Comparison of ENCODE assay signal across 23 cellular contexts in genomic region chr1:184790642-184791041, GRCh38. TPM values are rescaled to one million over a fixed set of nuclear protein-coding genes. Genes with fewer than 3 reads are reported as not detected.
DNase-seq lines count a peak whose midpoint lies in the region; ATAC-seq lines count a peak whose summit lies in the region.
"Had no signal": no experiment of that assay in that cellular context is flagged by ENCODE, and none has a peak within 500 bp of the region (broad histone marks: within the 10 kb centered on the region; RNA-seq: fewer than 3 reads in every experiment).

No MANE protein-coding gene starts in this region.

- ATAC-seq in Right ventricle myocardium superior (ENCODE audit: poor library complexity): no peak
- no peak for ATAC-seq in GM19455 (IDR thresholded peaks at IDR 0.05; ENCODE audit: unreplicated experiment)
- ATAC-seq: activated T-helper 17 cell treated with anti-CD3 and anti-CD28 coated beads, Interleukin-2, amount 50 U/mL, for 72 hours; Right ventricle myocardium inferior had no signal

- no peaks in the 10 kb centered on the region for H3K9me3 ChIP-seq in mucosa of rectum (ENCODE audit: control insufficient read depth in 2 of 2, low read length in 2 of 2)

- no peak overlapping the region for H3K9ac ChIP-seq in mucosa of rectum (ENCODE audit: low read depth in 1 of 2, low read length in 2 of 2)
- H3K9ac ChIP-seq: neural progenitor cell had no signal

- no peak overlapping the region for H3K4me3 ChIP-seq in mucosa of rectum (ENCODE audit: low read length in 2 of 2)
- H3K4me3 ChIP-seq: neural progenitor cell had no signal

- peaks cover 11 to 27% of the 10 kb centered on the region in 2 donors for H3K4me1 ChIP-seq in mucosa of rectum (ENCODE audit: control insufficient read depth in 2 of 2, insufficient read depth in 2 of 2, low read length in 2 of 2)
- H3K4me1 ChIP-seq: neural progenitor cell had no signal

- no peaks in the 10 kb centered on the region for H3K27me3 ChIP-seq in mucosa of rectum (ENCODE audit: control insufficient read depth in 2 of 2, insufficient read depth in 2 of 2, low read length in 2 of 2)
- H3K27me3 ChIP-seq: neural progenitor cell had no signal

- DNase-seq in DMS53 (lab: John Stamatoyannopoulos, UW): peak; percentile 21
- DNase-seq in DMS53 treated with DMSO at 0.1 percent for 48 hours (lab: John Stamatoyannopoulos, UW; ENCODE audit: unreplicated experiment): no peak
- DNase-seq in NCI-H146 (lab: John Stamatoyannopoulos, UW): peak; percentile 67
- peak; percentile 32 for DNase-seq in RPMI7951 (ENCODE audit: low read depth)
- no peak for DNase-seq in NCI-H2196 treated with DMSO at 0.1 percent for 48 hours (lab: John Stamatoyannopoulos, UW; ENCODE audit: unreplicated experiment)
- no peak for DNase-seq in Right ventricle myocardium superior
- DNase-seq: 8988T; activated B cell treated with CpG ODN at 0.5 μM for 24 hours; activated CD8-positive, alpha-beta memory T cell treated with anti-CD3 and anti-CD28 coated beads, Interleukin-2, amount 50 U/mL, for 4 hours; aorta; caudate nucleus; CD8-positive, alpha-beta memory T cell; DMS79 treated with DMSO at 0.1 percent for 48 hours; H9; head of caudate nucleus; Kasumi-1; NCI-H82; trophoblast cell had no signal

- peaks cover 0 to 3% of the 10 kb centered on the region in 2 donors for H3K36me3 ChIP-seq in mucosa of rectum (ENCODE audit: control insufficient read depth in 2 of 2, insufficient read depth in 2 of 2, low read length in 2 of 2)
- H3K36me3 ChIP-seq: neural progenitor cell had no signal

- intact Hi-C loops in Right ventricle myocardium superior (cut with DNase I): no loop called here

- H3K27ac ChIP-seq in mucosa of rectum (ENCODE audit: low read depth in 2 of 2, low read length in 2 of 2): peak overlapping the region; percentile 50 to 70
- H3K27ac ChIP-seq: neural progenitor cell had no signal

RNA-seq across cellular contexts. Expression of gene EDEM3, which starts 36.0 kb away (rescaled TPM):
- total RNA-seq in RPMI7951 (2014; rRNA removed; shearing (Covaris generic)): 40.6 and 45.7 TPM in 2 replicates
- total RNA-seq in Right ventricle myocardium superior: 17.8 TPM

Comparison
In these comparisons a context has a peak if more than half of its experiments do, and no peak if none do; other contexts are left out.
1. DNase-seq: peak in DMS53 (single experiment), NCI-H146 (single experiment) and RPMI7951 (single experiment); none in DMS53 treated with DMSO at 0.1 percent for 48 hours (single experiment), NCI-H2196 treated with DMSO at 0.1 percent for 48 hours (single experiment) and Right ventricle myocardium superior (single experiment).